ENCODE assay signal across 16 cellular contexts in the genomic region with DNA sequence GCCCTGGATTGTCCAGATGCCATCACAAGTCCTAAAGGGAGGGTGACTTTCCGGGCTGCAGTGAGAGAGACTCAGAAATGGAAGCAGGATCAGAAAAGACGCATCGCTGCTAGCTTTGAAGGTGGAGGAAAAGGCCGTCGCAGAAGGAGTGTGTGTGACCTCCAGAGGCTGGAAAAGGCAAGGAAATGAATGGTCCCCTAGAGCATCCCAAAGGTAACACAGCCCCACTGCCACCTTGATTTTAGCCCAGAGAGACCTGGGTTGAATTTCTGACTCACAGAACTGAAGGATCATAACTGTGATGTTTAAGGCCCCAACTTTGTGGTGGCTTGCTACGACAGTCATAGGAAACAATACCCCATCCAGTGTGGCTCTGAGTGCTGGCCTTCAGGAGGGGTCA. TPM values are rescaled to one million over a fixed set of nuclear protein-coding genes. Genes with fewer than 3 reads are reported as not detected.
DNase-seq lines count a peak whose midpoint lies in the region; ATAC-seq, FAIRE-seq and TF ChIP-seq lines count a peak whose summit lies in the region.
"Had no signal": no experiment of that assay in that cellular context is flagged by ENCODE, and none has a peak within 500 bp of the region (broad histone marks: within the 10 kb centered on the region; RNA-seq: fewer than 3 reads in every experiment).

No MANE protein-coding gene starts in this region.

- H3K9me3 Mint-ChIP-seq in Caco-2 (ENCODE audit: unreplicated experiment): no peaks in the 10 kb centered on the region
- H3K9me3 Mint-ChIP-seq: CD4-positive, alpha-beta T cell had no signal

- H3K79me2 ChIP-seq in HCT116 (ENCODE audit: insufficient read depth, low read length): no peaks in the 10 kb centered on the region
- H3K79me2 ChIP-seq in K562 (ENCODE audit: control insufficient read depth, insufficient read depth, low read length): no peaks in the 10 kb centered on the region
- no peaks in the 10 kb centered on the region for H3K79me2 ChIP-seq in mesendoderm (ENCODE audit: control insufficient read depth, insufficient read depth, low read length)

- TF ChIP-seq CTCF in Caco-2 (IDR thresholded peaks at IDR 0.05; ENCODE audit: insufficient read depth in 1 of 2, low read depth in 1 of 2, low read length in 1 of 2, severe bottlenecking in 1 of 2, unreplicated experiment in 1 of 2) (peak in 1 of 2 experiments; percentile 20), HCT116 (IDR thresholded peaks at IDR 0.05 in 2 of 3, conservative IDR thresholded peaks at IDR 0.05 in 1 of 3; ENCODE audit: borderline replicate concordance in 1 of 3, insufficient read depth in 1 of 3, low read depth in 2 of 3, low read length in 2 of 3) (0 out of 6 replicates have a peak, but pooled peaks of 1 of the 3 experiments have one; percentile 24), K562 (IDR thresholded peaks at IDR 0.05 in 2 of 3, conservative IDR thresholded peaks at IDR 0.05 in 1 of 3; ENCODE audit: insufficient read depth in 2 of 3, low read depth in 1 of 3, low read length in 3 of 3) (peak in 2 of 3 experiments; percentile 31 to 34; a peak in 3 of 6 replicates), brain microvascular endothelial cell (IDR thresholded peaks at IDR 0.05; ENCODE audit: low read depth, low read length, missing control alignments) (no peak)

- no peaks in the 10 kb centered on the region for H3K9me1 ChIP-seq in K562 (ENCODE audit: control insufficient read depth, insufficient read depth, low read length)

- in situ Hi-C loops in K562 (cut with MboI): no loop called here
- in situ Hi-C loops in brain microvascular endothelial cell (cut with HindIII; ENCODE audit: low pct_ligation_motif_present, low sequenced_read_pairs): no loop called here

- H2BK15ac ChIP-seq in mesendoderm (replicated peaks; ENCODE audit: low read depth): no peak overlapping the region

- H3K4me2 ChIP-seq in HCT116 (ENCODE audit: low read length): no peak overlapping the region
- no peak overlapping the region for H3K4me2 ChIP-seq in K562 (ENCODE audit: insufficient read depth, low read length)
- H3K4me2 ChIP-seq in mesendoderm (ENCODE audit: low read length): no peak overlapping the region

- no peak for TF ChIP-seq EP300 in K562 (IDR thresholded peaks at IDR 0.05; ENCODE audit: low read length)

- H2AK5ac ChIP-seq in mesendoderm (ENCODE audit: low read length): no peak overlapping the region

- no peak for FAIRE-seq in K562 (lab: Jason Lieb, UNC)
- FAIRE-seq: G401.6 had no signal

- intact Hi-C loops in Caco-2 (cut with micrococcal nuclease; ENCODE audit: unreplicated experiment) (no loop called here), HCT116 (cut with micrococcal nuclease) (no loop called here), K562 (cut with micrococcal nuclease) (no loop called here)

- no peak overlapping the region for H4K8ac ChIP-seq in mesendoderm (ENCODE audit: low read depth, low read length)

- no peak overlapping the region for H3K18ac ChIP-seq in mesendoderm (ENCODE audit: low read length)

- no peak for DNase-seq in Caco-2
- DNase-seq in HCT116 (ENCODE audit: low read depth, low spot score): no peak
- no peak for DNase-seq in K562 (ENCODE audit: extremely low read depth in 1 of 4, low spot score in 3 of 4)
- peak; percentile 52 for DNase-seq in mesendoderm
- no peak for DNase-seq in brain microvascular endothelial cell
- DNase-seq in foreskin melanocyte: no peak
- no peak for DNase-seq in activated CD4-positive, alpha-beta T cell treated with anti-CD3 and anti-CD28 coated beads for 1 hour
- DNase-seq: CD4-positive, alpha-beta T cell; DND-41; NCI-H1417; NCI-H1930; NCI-H2171; NCI-H748 treated with DMSO at 0.1 percent for 48 hours; PC-3 had no signal

- H3K36me3 ChIP-seq in Caco-2 (ENCODE audit: control insufficient read depth, insufficient read depth, low read length) (no peaks in the 10 kb centered on the region), HCT116 (ENCODE audit: control insufficient read depth in 1 of 2, insufficient read depth in 2 of 2, low read length in 2 of 2) (no peaks in the 10 kb centered on the region), K562 (ENCODE audit: control insufficient read depth, insufficient read depth, low read length) (no peaks in the 10 kb centered on the region), mesendoderm (ENCODE audit: control insufficient read depth, insufficient read depth, low read length) (no peaks in the 10 kb centered on the region), brain microvascular endothelial cell (replicated peaks) (no peaks in the 10 kb centered on the region)

- no peak overlapping the region for H3K27ac ChIP-seq in HCT116 (ENCODE audit: low read depth, low read length)
- no peak overlapping the region for H3K27ac ChIP-seq in K562 (ENCODE audit: extremely low read depth, low read depth, low read length)
- H3K27ac ChIP-seq in mesendoderm (ENCODE audit: low read depth, low read length): no peak overlapping the region
- no peak overlapping the region for H3K27ac ChIP-seq in brain microvascular endothelial cell

- CTCF ChIA-PET in Caco-2 (lab: Charles Lee): interaction anchor here (1.2 kb wide), 1 partner anchor 160 kb away, joined by 6 read pairs; no protein-coding TSS in a partner anchor
- CTCF ChIA-PET in HCT116 (lab: Charles Lee): no interaction called here
- CTCF ChIA-PET in K562 (lab: Yijun Ruan, JAX; ENCODE audit: low intra/inter-chr PET ratio): no interaction called here

- H3K27me3 ChIP-seq in Caco-2 (replicated peaks; ENCODE audit: control insufficient read depth, insufficient read depth, low read length) (no peaks in the 10 kb centered on the region), HCT116 (ENCODE audit: insufficient read depth, low read length) (peaks cover 3% of the 10 kb centered on the region), K562 (ENCODE audit: control insufficient read depth in 2 of 2, insufficient read depth in 2 of 2, low read length in 2 of 2) (0 out of 5 replicates have a peak, but pooled peaks cover 0 to 4% of the 10 kb centered on the region in 2 experiments), mesendoderm (ENCODE audit: insufficient read depth, low read length, poor library complexity) (no peaks in the 10 kb centered on the region), brain microvascular endothelial cell (replicated peaks) (no peaks in the 10 kb centered on the region)

- H3K4me1 Mint-ChIP-seq in Caco-2 (ENCODE audit: low read depth, unreplicated experiment): peaks cover 18% of the 10 kb centered on the region

- H3K4ac ChIP-seq in mesendoderm (ENCODE audit: low read depth, low read length): no peak overlapping the region

- H4K5ac ChIP-seq in mesendoderm (ENCODE audit: low read length): no peak overlapping the region

- RAD21 ChIA-PET in HCT116 (lab: Charles Lee; ENCODE audit: low non-redundant PET in 1 of 2, low total read pairs in 2 of 2, uncharacterized antibody in 2 of 2, unreplicated experiment in 2 of 2): no interaction called here

- 20% methylated on average over 6 of the region's 6 CpGs for WGBS in K562 (ENCODE audit: insufficient coverage, low coverage, missing lambda C conversion rate)
- WGBS in mesendoderm (ENCODE audit: extremely low coverage, insufficient coverage, low lambda C conversion rate): no CpG with 5 or more reads among the region's 6 CpGs

- no peak overlapping the region for H2BK120ac ChIP-seq in mesendoderm (ENCODE audit: low read depth, low read length)

- H2AFZ ChIP-seq in HCT116 (ENCODE audit: low read depth, low read length, poor library complexity, severe bottlenecking) (no peak overlapping the region), K562 (ENCODE audit: low read depth, low read length) (no peak overlapping the region)

- H3K9ac ChIP-seq in HCT116 (ENCODE audit: low read length): no peak overlapping the region
- no peak overlapping the region for H3K9ac ChIP-seq in K562 (ENCODE audit: insufficient read depth in 1 of 2, low read depth in 2 of 2, low read length in 2 of 2)
- no peak overlapping the region for H3K9ac ChIP-seq in mesendoderm (ENCODE audit: low read length)

- H3K4me1 ChIP-seq in Caco-2: peaks cover 6% of the 10 kb centered on the region
- 0 out of 4 replicates have a peak, but pooled peaks cover 0 to 4% of the 10 kb centered on the region in 2 experiments for H3K4me1 ChIP-seq in HCT116 (ENCODE audit: control insufficient read depth in 1 of 2, insufficient read depth in 2 of 2, low read length in 2 of 2)
- H3K4me1 ChIP-seq in K562 (replicated peaks in 1 of 2; ENCODE audit: control insufficient read depth in 2 of 2, insufficient read depth in 2 of 2, low read length in 2 of 2): no peaks in the 10 kb centered on the region; a peak in 3 of 5 replicates
- no peaks in the 10 kb centered on the region for H3K4me1 ChIP-seq in mesendoderm (ENCODE audit: control insufficient read depth, low read depth, low read length)

- no peaks in the 10 kb centered on the region for H3K9me2 ChIP-seq in HCT116 (ENCODE audit: insufficient read depth)

- H3K4me3 Mint-ChIP-seq in Caco-2 (ENCODE audit: unreplicated experiment): no peak overlapping the region
- H3K4me3 Mint-ChIP-seq: CD4-positive, alpha-beta T cell had no signal

- H3K36me3 Mint-ChIP-seq in Caco-2 (ENCODE audit: insufficient read depth, unreplicated experiment): no peaks in the 10 kb centered on the region

- H3K79me1 ChIP-seq in mesendoderm (ENCODE audit: low read length): no peaks in the 10 kb centered on the region

- H3K27me3 Mint-ChIP-seq in Caco-2 (ENCODE audit: insufficient read depth, unreplicated experiment): no peaks in the 10 kb centered on the region
- H3K27me3 Mint-ChIP-seq: CD4-positive, alpha-beta T cell had no signal

- ATAC-seq in HCT116: peak; percentile 57; the same call in 1 of the 2 replicates
- peak; percentile 57; the same call in 1 of the 3 replicates for ATAC-seq in K562
- no peak for ATAC-seq in HG03442 (IDR thresholded peaks at IDR 0.05; ENCODE audit: unreplicated experiment)
- ATAC-seq: PC-3 had no signal

- H2BK5ac ChIP-seq in mesendoderm (ENCODE audit: low read length): no peak overlapping the region

- H3K4me3 ChIP-seq in Caco-2 (ENCODE audit: low read depth, low read length) (no peak overlapping the region), HCT116 (replicated peaks in 1 of 2; ENCODE audit: low read depth in 1 of 2, low read length in 2 of 2) (no peak overlapping the region), K562 (no peak overlapping the region), mesendoderm (ENCODE audit: low read length) (no peak overlapping the region), brain microvascular endothelial cell (ENCODE audit: low read depth, low read length) (no peak overlapping the region)

- no peak for TF ChIP-seq RAD21 in HCT116 (IDR thresholded peaks at IDR 0.05; ENCODE audit: low read depth)
- TF ChIP-seq RAD21 in K562 (CRISPR knock-in tag; conservative IDR thresholded peaks at IDR 0.05 in 1 of 2, IDR thresholded peaks at IDR 0.05 in 1 of 2): peak in 1 of 2 experiments; percentile 21; a peak in 1 of 4 replicates

- no peak overlapping the region for H3K56ac ChIP-seq in mesendoderm (ENCODE audit: low read length)

- H4K20me1 ChIP-seq in HCT116 (ENCODE audit: insufficient read depth) (no peaks in the 10 kb centered on the region), K562 (replicated peaks; ENCODE audit: control insufficient read depth, insufficient read depth, low read length) (no peaks in the 10 kb centered on the region)

- POLR2A ChIA-PET in Caco-2 (lab: Charles Lee): no interaction called here
- POLR2A ChIA-PET in HCT116 (lab: Charles Lee): no interaction called here
- POLR2A ChIA-PET in K562 (lab: Yijun Ruan, JAX): interaction anchor here (0.6 kb wide), 1 partner anchor 18 kb away, joined by 5 read pairs; no protein-coding TSS in a partner anchor

- TF ChIP-seq POLR2A in HCT116 (IDR thresholded peaks at IDR 0.05; ENCODE audit: borderline replicate concordance, extremely low read depth, insufficient read depth, insufficient read length): no peak
- no peak for TF ChIP-seq POLR2A in K562 (conservative IDR thresholded peaks at IDR 0.05)

- no peak overlapping the region for H3K23ac ChIP-seq in mesendoderm (ENCODE audit: low read length)

- peak overlapping the region; percentile 4 for H3K27ac Mint-ChIP-seq in Caco-2 (ENCODE audit: unreplicated experiment)
- H3K27ac Mint-ChIP-seq: CD4-positive, alpha-beta T cell had no signal

- no peaks in the 10 kb centered on the region for H3K9me3 ChIP-seq in Caco-2
- H3K9me3 ChIP-seq in HCT116 (ENCODE audit: control insufficient read depth in 1 of 2, insufficient read depth in 1 of 2, low read depth in 1 of 2, low read length in 2 of 2): no peaks in the 10 kb centered on the region
- H3K9me3 ChIP-seq in K562 (replicated peaks; ENCODE audit: control insufficient read depth, insufficient read depth, low read depth, low read length): no peaks in the 10 kb centered on the region

- BruUV-seq in Caco-2 (replicated peaks; lab: Mats Ljungman, UMichigan) (no TSS peak), HCT116 (replicated peaks; lab: Mats Ljungman, UMichigan) (no TSS peak), K562 (replicated peaks; lab: Mats Ljungman, UMichigan) (no TSS peak)

RNA-seq across cellular contexts. Expression of a gene that starts 8.6 kb away (rescaled TPM):
- total RNA-seq in Caco-2 (2022): 89.0 and 95.7 TPM in 2 replicates
- 26.7 TPM for total RNA-seq in HCT116 (2021; ENCODE audit: unreplicated experiment)
- 27.5 and 33.1 TPM in 2 replicates for polyA plus RNA-seq in HCT116 (2012)
- 6.2 and 7.3 TPM in 2 replicates for total RNA-seq in K562 (2011; cell fraction: chromatin; rRNA removed; ENCODE audit: low replicate concordance)
- total RNA-seq in K562 (2011; cell fraction: nucleolus; rRNA removed): 5.0 and 5.1 TPM in 2 replicates
- total RNA-seq in K562 (2011; cell fraction: nucleoplasm; rRNA removed): 4.7 and 4.8 TPM in 2 replicates
- total RNA-seq in K562 (2014; rRNA removed): 23.2 and 24.6 TPM in 2 replicates
- 8.6 and 10.8 TPM in 2 replicates for total RNA-seq in K562 (2014; rRNA removed; fragmentation: Illumina TruSeq; extraction: Trizol)
- total RNA-seq in K562 (2015; rRNA removed; fragmentation: Illumina TruSeq; extraction: Trizol): 19.6 and 21.4 TPM in 2 replicates
- 25.8 and 27.9 TPM in 2 replicates for total RNA-seq in K562 (2021)
- polyA plus RNA-seq in K562 (2011; rRNA removed): 4.5 and 4.8 TPM in 2 replicates
- polyA plus RNA-seq in K562 (2011; cell fraction: cytosol; rRNA removed): 4.3 and 7.8 TPM in 2 replicates
- polyA plus RNA-seq in K562 (2011; cell fraction: nucleus; rRNA removed): 3.6 and 5.1 TPM in 2 replicates
- polyA plus RNA-seq in K562 (2012): 27.1 and 38.2 TPM in 2 replicates
- polyA plus RNA-seq in K562 (2014; fragmentation: Illumina TruSeq; extraction: Trizol): 15.9 and 21.9 TPM in 2 replicates
- 1 to 10 TPM in 1 of 2 experiments, under 1 TPM in 1; 0.90 to 1.8 TPM for polyA plus RNA-seq in K562 (2014; fragmentation: Nextera tagmentation; extraction: Ambion mirVana)
- 24.3 and 26.3 TPM in 2 replicates for polyA plus RNA-seq in K562 (2014; rRNA removed)
- 4.3 and 7.2 TPM in 2 replicates for polyA minus RNA-seq in K562 (2011; rRNA and poly(A)+ RNA removed)
- polyA minus RNA-seq in K562 (2011; cell fraction: cytosol; rRNA and poly(A)+ RNA removed): 2.0 and 2.6 TPM in 2 replicates
- polyA minus RNA-seq in K562 (2011; cell fraction: nucleus; rRNA and poly(A)+ RNA removed): 4.7 and 5.4 TPM in 2 replicates
- polyA plus RNA-seq in mesendoderm (2013, experiment 1 of 2): 76.8 TPM
- 75.2 TPM for polyA plus RNA-seq in mesendoderm (2013, experiment 2 of 2)
